ENCODE assay signal across 16 cellular contexts in genomic region chr10:116768786-116769185, GRCh38.
"Had no signal": no experiment of that assay in that cellular context is flagged by ENCODE, and none has a peak within 500 bp of the region (broad histone marks: within the 10 kb centered on the region; RNA-seq: fewer than 3 reads in every experiment).

No MANE protein-coding gene starts in this region.

- H3K4me3 ChIP-seq: body of pancreas, lung, right lobe of liver had no signal

- H3K9me3 ChIP-seq: body of pancreas, right lobe of liver had no signal

- DNase-seq: activated CD4-positive, alpha-beta T cell treated with anti-CD3 and anti-CD28 coated beads for 4 hours; activated CD8-positive, alpha-beta memory T cell treated with anti-CD3 and anti-CD28 coated beads, Interleukin-2, amount 50 U/mL, for 48 hours; activated CD8-positive, alpha-beta T cell treated with anti-CD3 and anti-CD28 coated beads for 36 hours; activated naive CD4-positive, alpha-beta T cell treated with anti-CD3 and anti-CD28 coated beads for 36 hours; body of pancreas; central memory CD4-positive, alpha-beta T cell; hypothalamus; left cardiac atrium; naive thymus-derived CD4-positive, alpha-beta T cell; right lobe of liver; stimulated activated CD4-positive, alpha-beta T cell treated with anti-CD3 and anti-CD28 coated beads, Interleukin-2, amount 100 ng/mL, for 48 hours; stimulated activated naive CD8-positive, alpha-beta T cell treated with anti-CD3 and anti-CD28 coated beads, Interleukin-15, Interleukin-2, amounts not matched to agents 100 U/mL and 50 U/mL, for 24 hours; T-cell; T1000; WERI-Rb-1 had no signal

- H3K27me3 ChIP-seq: body of pancreas, right lobe of liver had no signal

- ATAC-seq: activated CD8-positive, alpha-beta T cell treated with anti-CD3 and anti-CD28 coated beads for 36 hours; body of pancreas; left cardiac atrium; naive thymus-derived CD4-positive, alpha-beta T cell; right lobe of liver; stimulated activated naive CD8-positive, alpha-beta T cell treated with anti-CD3 and anti-CD28 coated beads, Interleukin-15, Interleukin-2, amounts not matched to agents 100 U/mL and 50 U/mL, for 24 hours; T-cell had no signal

- H3K27ac ChIP-seq: body of pancreas, right lobe of liver, WERI-Rb-1 had no signal

- H3K36me3 ChIP-seq: right lobe of liver, WERI-Rb-1 had no signal

- H3K4me1 ChIP-seq: body of pancreas had no signal
